Comparison of ENCODE assay signal across 27 cellular contexts in genomic region chr11:68664141-68664540, GRCh38. TPM values are rescaled to one million over a fixed set of nuclear protein-coding genes. Genes with fewer than 3 reads are reported as not detected.
"Had no signal": no experiment of that assay in that cellular context is flagged by ENCODE, and none has a peak within 500 bp of the region (broad histone marks: within the 10 kb centered on the region; RNA-seq: fewer than 3 reads in every experiment).

No MANE protein-coding gene starts in this region.

- H3K9ac ChIP-seq: parathyroid adenoma had no signal

- H3K27ac ChIP-seq: heart right ventricle, hepatocyte, left ventricle myocardium inferior, parathyroid adenoma, right atrium auricular region, right lobe of liver, tibial nerve, vagina had no signal

- H3K9me3 ChIP-seq: heart right ventricle, left ventricle myocardium inferior, mucosa of descending colon, right atrium auricular region, right lobe of liver, tibial nerve, vagina had no signal

- H3K4me3 ChIP-seq: heart right ventricle, hepatocyte, left ventricle myocardium inferior, lung, mucosa of descending colon, right atrium auricular region, right lobe of liver, tibial nerve, vagina had no signal

- H3K27me3 ChIP-seq: hepatocyte, right atrium auricular region, right lobe of liver, vagina had no signal

- DNase-seq: heart right ventricle; islet precursor cell; left ventricle myocardium inferior; midbrain; naive thymus-derived CD4-positive, alpha-beta T cell; nucleus accumbens; small intestine; stimulated activated CD4-positive, alpha-beta T cell treated with anti-CD3 and anti-CD28 coated beads, Interleukin-1b, Interleukin-23, amount 100 ng/mL, for 48 hours; stimulated activated CD4-positive, alpha-beta T cell treated with anti-CD3 and anti-CD28 coated beads, Interleukin-2, amount 100 ng/mL, for 48 hours; stimulated activated CD4-positive, alpha-beta T cell treated with anti-CD3 and anti-CD28 coated beads, Interleukin-4, amount 100 ng/mL, for 4 hours; stimulated activated CD8-positive, alpha-beta memory T cell treated with anti-CD3 and anti-CD28 coated beads, Interleukin-4, amount 100 ng/mL, for 48 hours; stimulated activated naive CD4-positive, alpha-beta T cell treated with Interleukin-2 at 50 U/mL for 16 hours; stimulated activated naive CD8-positive, alpha-beta T cell treated with anti-CD3 and anti-CD28 coated beads, Interleukin-15, amount 100 ng/mL, for 72 hours; substantia nigra had no signal

- H2AFZ ChIP-seq: hepatocyte, parathyroid adenoma had no signal

- H3K4me1 ChIP-seq: parathyroid adenoma, right lobe of liver had no signal

- H3K36me3 ChIP-seq: heart right ventricle, left ventricle myocardium inferior, right atrium auricular region, right lobe of liver, tibial nerve, vagina had no signal

- ATAC-seq: heart right ventricle; mucosa of descending colon; naive thymus-derived CD4-positive, alpha-beta T cell; natural killer cell treated with Interleukin-12 subunit alpha and Interleukin-12 subunit beta and Interleukin-15 and Interleukin-18, amount 100 ng/mL, for 72 hours; right lobe of liver; stimulated activated memory B cell treated with anti-CD40 and anti-IgM and Interleukin-4, amounts not matched to agents 10 μg/mL and 1 μg/mL and 100 μg/mL, for 72 hours; stimulated activated naive CD8-positive, alpha-beta T cell treated with anti-CD3 and anti-CD28 coated beads, Interleukin-15, amount 100 ng/mL, for 72 hours had no signal

- H3K4me2 ChIP-seq: hepatocyte had no signal

RNA-seq across cellular contexts. Expression of gene GAL, which starts 20.2 kb away (rescaled TPM):
- total RNA-seq: myocyte; naive thymus-derived CD4-positive, alpha-beta T cell; osteocyte; renal cortical epithelial cell; right atrium auricular region had no signal
- polyA plus RNA-seq: naive thymus-derived CD4-positive, alpha-beta T cell had no signal
